21 cellular contexts compared by ENCODE assay signal in genomic region chr13:99379856-99380255, GRCh38.
DNase-seq lines count a peak whose midpoint lies in the region; ATAC-seq, FAIRE-seq and TF ChIP-seq lines count a peak whose summit lies in the region.
"Had no signal": no experiment of that assay in that cellular context is flagged by ENCODE, and none has a peak within 500 bp of the region (broad histone marks: within the 10 kb centered on the region; RNA-seq: fewer than 3 reads in every experiment).

No MANE protein-coding gene starts in this region.

- no peak overlapping the region for H3K4me3 ChIP-seq in naive thymus-derived CD4-positive, alpha-beta T cell (ENCODE audit: low read length)
- H3K4me3 ChIP-seq in tibial nerve, result no peak overlapping the region
- H3K4me3 ChIP-seq: cardiac muscle cell, dorsolateral prefrontal cortex, spleen had no signal

- TF ChIP-seq EP300 in tibial nerve (IDR thresholded peaks at IDR 0.05), result no peak

- intact Hi-C loops in naive thymus-derived CD4-positive, alpha-beta T cell (cut with micrococcal nuclease), result loop anchor here (2.0 to 5.0 kb wide), 5 partner anchors 13 to 293 kb away; partner anchors contain the start of genes GPR183 (in 1 of the 2) and UBAC2 (in 1 of the 2)

- peak; percentile 3 for DNase-seq in activated CD4-positive, alpha-beta T cell treated with anti-CD3 and anti-CD28 coated beads, Interleukin-2, amount 10 ng/mL, durations not matched to agents 7 days and 5 days
- no peak for DNase-seq in activated CD4-positive, alpha-beta T cell treated with anti-CD3 and anti-CD28 coated beads, Interleukin-2, amount 50 U/mL, for 1 hour
- peak; percentile 1 for DNase-seq in activated naive CD8-positive, alpha-beta T cell treated with anti-CD3 and anti-CD28 coated beads, Interleukin-2, amount 50 U/mL, for 24 hours
- no peak for DNase-seq in naive thymus-derived CD4-positive, alpha-beta T cell
- DNase-seq in GF-D8 (lab: John Stamatoyannopoulos, UW), result no peak
- no peak for DNase-seq in HTR-8/SVneo (ENCODE audit: insufficient read length, low spot score)
- no peak for DNase-seq in tibial nerve (ENCODE audit: low spot score in 2 of 2)
- DNase-seq: activated CD4-positive, alpha-beta T cell treated with anti-CD3 and anti-CD28 coated beads, Interleukin-2, amount 50 U/mL, for 4 hours; amniotic stem cell; dorsolateral prefrontal cortex; hypothalamus; IMR-90; NCI-H1436; NCI-H526 treated with DMSO at 0.1 percent for 48 hours; stimulated activated CD4-positive, alpha-beta T cell treated with anti-CD3 and anti-CD28 coated beads, Interleukin-4, amount 100 ng/mL, for 24 hours; SW 1271 had no signal

- no peaks in the 10 kb centered on the region for H3K9me3 Mint-ChIP-seq in activated CD4-positive, alpha-beta T cell treated with anti-CD3 and anti-CD28 coated beads, Interleukin-2, amount 10 ng/mL, durations not matched to agents 7 days and 5 days
- no peaks in the 10 kb centered on the region for H3K9me3 Mint-ChIP-seq in IgD-negative memory B cell
- no peaks in the 10 kb centered on the region for H3K9me3 Mint-ChIP-seq in activated naive CD8-positive, alpha-beta T cell treated with anti-CD3 and anti-CD28 coated beads, Interleukin-2, amount 50 U/mL, for 24 hours
- peaks cover 0 to 2% (median 0%) of the 10 kb centered on the region in 11 donors for H3K9me3 Mint-ChIP-seq in naive thymus-derived CD4-positive, alpha-beta T cell
- H3K9me3 Mint-ChIP-seq: activated T-helper 2 cell treated with anti-CD3 and anti-CD28 coated beads, Interferon-gamma antibody, Interleukin-2, Interleukin-4, amounts not matched to agents 10 μg/mL and 5 μg/mL and 100 μg/mL, durations not matched to agents 14 hours and 24 hours and 36 hours had no signal

- 93 to 94% methylated on average over 6 of the region's 6 CpGs for WGBS in tibial nerve, 2 donors

- H3K27ac ChIP-seq in naive thymus-derived CD4-positive, alpha-beta T cell (ENCODE audit: low read depth, low read length), result peak overlapping the region; percentile 85
- H3K27ac ChIP-seq in tibial nerve, result no peak overlapping the region
- H3K27ac ChIP-seq: cardiac muscle cell, dorsolateral prefrontal cortex had no signal

- no peaks in the 10 kb centered on the region for H3K9me3 ChIP-seq in naive thymus-derived CD4-positive, alpha-beta T cell (ENCODE audit: control insufficient read depth in 2 of 3, low read length in 3 of 3)
- H3K9me3 ChIP-seq in tibial nerve, result no peaks in the 10 kb centered on the region
- H3K9me3 ChIP-seq: spleen had no signal

- H3K4me3 Mint-ChIP-seq in activated CD4-positive, alpha-beta T cell treated with anti-CD3 and anti-CD28 coated beads, Interleukin-2, amount 10 ng/mL, durations not matched to agents 7 days and 5 days, result no peak overlapping the region
- peak overlapping the region; percentile 2 to 81 (median 72) for H3K4me3 Mint-ChIP-seq in IgD-negative memory B cell
- no peak overlapping the region for H3K4me3 Mint-ChIP-seq in activated naive CD8-positive, alpha-beta T cell treated with anti-CD3 and anti-CD28 coated beads, Interleukin-2, amount 50 U/mL, for 24 hours
- H3K4me3 Mint-ChIP-seq in naive thymus-derived CD4-positive, alpha-beta T cell, result peak overlapping the region in 8 of 10 donors; percentile 17 to 85 (median 34)

- H3K27me3 ChIP-seq in naive thymus-derived CD4-positive, alpha-beta T cell (ENCODE audit: control insufficient read depth in 2 of 2, insufficient read depth in 2 of 2, low read length in 2 of 2), result no peaks in the 10 kb centered on the region
- H3K27me3 ChIP-seq in tibial nerve, result no peaks in the 10 kb centered on the region
- H3K27me3 ChIP-seq: cardiac muscle cell, dorsolateral prefrontal cortex, spleen had no signal

- peaks cover 78 to 88% of the 10 kb centered on the region in 2 donors for H3K4me1 ChIP-seq in naive thymus-derived CD4-positive, alpha-beta T cell (ENCODE audit: control insufficient read depth in 2 of 2, insufficient read depth in 2 of 2, low read length in 2 of 2)
- peaks cover 0 to 28% (median 3%) of the 10 kb centered on the region in 4 donors for H3K4me1 ChIP-seq in tibial nerve

- H3K4me1 Mint-ChIP-seq in activated CD4-positive, alpha-beta T cell treated with anti-CD3 and anti-CD28 coated beads, Interleukin-2, amount 10 ng/mL, durations not matched to agents 7 days and 5 days, result peaks cover 92% of the 10 kb centered on the region
- peaks cover 49 to 79% (median 61%) of the 10 kb centered on the region in 3 donors for H3K4me1 Mint-ChIP-seq in IgD-negative memory B cell
- H3K4me1 Mint-ChIP-seq in activated naive CD8-positive, alpha-beta T cell treated with anti-CD3 and anti-CD28 coated beads, Interleukin-2, amount 50 U/mL, for 24 hours, result peaks cover 93% of the 10 kb centered on the region
- peaks cover 56 to 100% (median 98%) of the 10 kb centered on the region in 7 donors for H3K4me1 Mint-ChIP-seq in naive thymus-derived CD4-positive, alpha-beta T cell

- CTCF ChIA-PET in activated CD4-positive, alpha-beta T cell treated with anti-CD3 and anti-CD28 coated beads, Interleukin-2, amount 10 ng/mL, durations not matched to agents 7 days and 5 days (lab: Charles Lee), result interaction anchor here (0.6 to 1.6 kb wide), 2 partner anchors 42 to 57 kb away, joined by 3 to 6 read pairs; no protein-coding TSS in a partner anchor
- CTCF ChIA-PET in naive thymus-derived CD4-positive, alpha-beta T cell (lab: Charles Lee), result interaction anchor here (1.5 to 12.7 kb wide), 4 partner anchors 9 to 110 kb away, joined by 3 to 173 read pairs (median 56); no protein-coding TSS in a partner anchor

- POLR2A ChIA-PET in activated CD4-positive, alpha-beta T cell treated with anti-CD3 and anti-CD28 coated beads, Interleukin-2, amount 10 ng/mL, durations not matched to agents 7 days and 5 days (lab: Charles Lee), result no interaction called here
- POLR2A ChIA-PET in naive thymus-derived CD4-positive, alpha-beta T cell (lab: Charles Lee), result interaction anchor here (0.7 to 23.7 kb wide), 14 partner anchors 7 to 122 kb away, joined by 3 to 364 read pairs (median 4); partner anchors contain the start of gene GPR183

- H3K27ac Mint-ChIP-seq in activated CD4-positive, alpha-beta T cell treated with anti-CD3 and anti-CD28 coated beads, Interleukin-2, amount 10 ng/mL, durations not matched to agents 7 days and 5 days, result peak overlapping the region; percentile 52
- H3K27ac Mint-ChIP-seq in IgD-negative memory B cell, result peak overlapping the region; percentile 85 to 91 (median 90)
- H3K27ac Mint-ChIP-seq in activated naive CD8-positive, alpha-beta T cell treated with anti-CD3 and anti-CD28 coated beads, Interleukin-2, amount 50 U/mL, for 24 hours, result no peak overlapping the region
- peak overlapping the region; percentile 55 to 99 (median 98) for H3K27ac Mint-ChIP-seq in naive thymus-derived CD4-positive, alpha-beta T cell

- no peak for ATAC-seq in activated naive CD8-positive, alpha-beta T cell treated with anti-CD3 and anti-CD28 coated beads, Interleukin-2, amount 50 U/mL, for 24 hours
- no peak for ATAC-seq in naive thymus-derived CD4-positive, alpha-beta T cell

- FAIRE-seq in HTR-8/SVneo (lab: Jason Lieb, UNC), result no peak
- FAIRE-seq: frontal cortex had no signal

- H3K36me3 ChIP-seq in naive thymus-derived CD4-positive, alpha-beta T cell (ENCODE audit: control insufficient read depth in 2 of 3, insufficient read depth in 3 of 3, low read length in 3 of 3), result peaks cover 0 to 7% (median 0%) of the 10 kb centered on the region in 3 experiments
- peaks cover 0 to 47% (median 0%) of the 10 kb centered on the region in 3 donors for H3K36me3 ChIP-seq in tibial nerve
- H3K36me3 ChIP-seq: cardiac muscle cell had no signal

- H3K27me3 Mint-ChIP-seq in activated CD4-positive, alpha-beta T cell treated with anti-CD3 and anti-CD28 coated beads, Interleukin-2, amount 10 ng/mL, durations not matched to agents 7 days and 5 days, result no peaks in the 10 kb centered on the region
- H3K27me3 Mint-ChIP-seq in IgD-negative memory B cell, result peaks cover 4% of the 10 kb centered on the region
- no peaks in the 10 kb centered on the region for H3K27me3 Mint-ChIP-seq in activated naive CD8-positive, alpha-beta T cell treated with anti-CD3 and anti-CD28 coated beads, Interleukin-2, amount 50 U/mL, for 24 hours
- H3K27me3 Mint-ChIP-seq in naive thymus-derived CD4-positive, alpha-beta T cell, result no peaks in the 10 kb centered on the region

- no peak for TF ChIP-seq CTCF in tibial nerve (IDR thresholded peaks at IDR 0.05)

- H3K36me3 Mint-ChIP-seq in activated CD4-positive, alpha-beta T cell treated with anti-CD3 and anti-CD28 coated beads, Interleukin-2, amount 10 ng/mL, durations not matched to agents 7 days and 5 days (ENCODE audit: low read depth), result peaks cover 63% of the 10 kb centered on the region
- peaks cover 6% of the 10 kb centered on the region for H3K36me3 Mint-ChIP-seq in IgD-negative memory B cell
- H3K36me3 Mint-ChIP-seq in activated naive CD8-positive, alpha-beta T cell treated with anti-CD3 and anti-CD28 coated beads, Interleukin-2, amount 50 U/mL, for 24 hours (ENCODE audit: low read depth), result peaks cover 37% of the 10 kb centered on the region
- peaks cover 0 to 56% (median 29%) of the 10 kb centered on the region in 5 donors for H3K36me3 Mint-ChIP-seq in naive thymus-derived CD4-positive, alpha-beta T cell

- no peak for TF ChIP-seq POLR2A in tibial nerve (IDR thresholded peaks at IDR 0.05)

Comparison
In these comparisons a context has a peak if more than half of its experiments do, and no peak if none do; other contexts are left out.
1. DNase-seq: peak in activated CD4-positive, alpha-beta T cell treated with anti-CD3 and anti-CD28 coated beads, Interleukin-2, amount 10 ng/mL, durations not matched to agents 7 days and 5 days (single experiment) and activated naive CD8-positive, alpha-beta T cell treated with anti-CD3 and anti-CD28 coated beads, Interleukin-2, amount 50 U/mL, for 24 hours (single experiment); none in activated CD4-positive, alpha-beta T cell treated with anti-CD3 and anti-CD28 coated beads, Interleukin-2, amount 50 U/mL, for 1 hour (single experiment), naive thymus-derived CD4-positive, alpha-beta T cell (0 of 9), GF-D8 (single experiment), HTR-8/SVneo (single experiment) and tibial nerve (0 of 2).
2. H3K4me3 Mint-ChIP-seq: peak in IgD-negative memory B cell (4 of 4) and naive thymus-derived CD4-positive, alpha-beta T cell (8 of 10); none in activated CD4-positive, alpha-beta T cell treated with anti-CD3 and anti-CD28 coated beads, Interleukin-2, amount 10 ng/mL, durations not matched to agents 7 days and 5 days (single experiment) and activated naive CD8-positive, alpha-beta T cell treated with anti-CD3 and anti-CD28 coated beads, Interleukin-2, amount 50 U/mL, for 24 hours (single experiment).